Comparison of ENCODE assay signal across 27 cellular contexts in the genomic region with DNA sequence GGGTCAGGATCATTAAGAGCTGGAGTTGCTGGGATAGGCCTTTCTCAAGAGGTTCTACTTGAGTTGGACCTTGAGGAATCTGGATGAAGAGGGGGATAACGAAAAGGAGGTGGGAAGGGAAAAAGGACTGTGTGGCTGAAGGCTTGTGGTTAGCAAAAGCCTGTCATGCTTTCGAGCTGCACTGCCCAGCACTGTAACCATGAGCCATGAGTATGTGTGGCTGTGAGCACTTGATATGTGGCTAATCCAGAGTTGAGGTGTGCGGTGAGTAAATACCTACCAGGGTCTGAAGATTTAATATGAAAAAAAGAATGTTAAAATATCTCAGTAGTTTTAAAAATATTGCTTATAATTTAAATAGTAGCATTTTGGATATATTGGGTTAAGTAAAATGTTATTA. TPM values are rescaled to one million over a fixed set of nuclear protein-coding genes. Genes with fewer than 3 reads are reported as not detected.
A peak's percentile ranks its signal among the peaks of the same experiment; 100 is the strongest.
DNase-seq lines count a peak whose midpoint lies in the region; ATAC-seq and TF ChIP-seq lines count a peak whose summit lies in the region.
"Had no signal": no experiment of that assay in that cellular context is flagged by ENCODE, and none has a peak within 500 bp of the region (broad histone marks: within the 10 kb centered on the region; RNA-seq: fewer than 3 reads in every experiment).

No MANE protein-coding gene starts in this region.

- H3K4me1 ChIP-seq in Caco-2: peaks cover 30% of the 10 kb centered on the region

- H3K27ac Mint-ChIP-seq in Caco-2 (ENCODE audit: unreplicated experiment): peak overlapping the region; percentile 72
- H3K27ac Mint-ChIP-seq in T-helper 17 cell: peak overlapping the region; percentile 68
- H3K27ac Mint-ChIP-seq in central memory CD8-positive, alpha-beta T cell (ENCODE audit: low read depth): peak overlapping the region; percentile 70
- H3K27ac Mint-ChIP-seq in nephron progenitor cell: peak overlapping the region; percentile 74
- H3K27ac Mint-ChIP-seq: activated CD8-positive, alpha-beta T cell treated with anti-CD3 and anti-CD28 coated beads, Interleukin-2, amount 10 ng/mL, durations not matched to agents 7 days and 5 days; activated naive CD4-positive, alpha-beta T cell treated with anti-CD3 and anti-CD28 coated beads, Interleukin-2, amount 10 ng/mL, durations not matched to agents 7 days and 5 days; memory B cell had no signal

- DNase-seq in Caco-2 (no peak), T-helper 17 cell (no peak), nephron progenitor cell (no peak), NCI-H1694 (lab: John Stamatoyannopoulos, UW) (no peak), hippocampal formation (lab: John Stamatoyannopoulos, UW) (no peak)
- no peak for DNase-seq in central memory CD8-positive, alpha-beta T cell (ENCODE audit: low spot score in 2 of 2)
- DNase-seq: activated CD8-positive, alpha-beta T cell treated with anti-CD3 and anti-CD28 coated beads, Interleukin-2, amount 10 ng/mL, durations not matched to agents 7 days and 5 days; activated naive CD4-positive, alpha-beta T cell treated with anti-CD3 and anti-CD28 coated beads, Interleukin-2, amount 10 ng/mL, durations not matched to agents 7 days and 5 days; activated T-cell treated with anti-CD3 and anti-CD28 coated beads for 4 hours; dermis blood vessel endothelial cell; KBM-7; left cardiac atrium; NCI-H1436; NCI-H510A; occipital lobe; PC-3; Right ventricle myocardium superior; stimulated activated CD4-positive, alpha-beta T cell treated with anti-CD3 and anti-CD28 coated beads, Interleukin-12 subunit alpha, Interleukin-12 subunit beta, amount 100 ng/mL, for 4 hours; stimulated activated CD4-positive, alpha-beta T cell treated with anti-CD3 and anti-CD28 coated beads, Interleukin-4, amount 100 ng/mL, for 24 hours; stimulated activated naive CD4-positive, alpha-beta T cell treated with Interleukin-2 at 50 U/mL for 16 hours; T1000 had no signal

- no TSS peak for BruUV-seq in Caco-2 (replicated peaks; lab: Mats Ljungman, UMichigan)

- intact Hi-C loops in Caco-2 (cut with micrococcal nuclease; ENCODE audit: unreplicated experiment): no loop called here

- ATAC-seq in T-helper 17 cell: no peak
- ATAC-seq in central memory CD8-positive, alpha-beta T cell (replicated peaks; ENCODE audit: extremely low read depth, poor library complexity, severe bottlenecking): no peak
- ATAC-seq in GM21619 (IDR thresholded peaks at IDR 0.05; ENCODE audit: unreplicated experiment): no peak
- no peak for ATAC-seq in GM21381 (IDR thresholded peaks at IDR 0.05; ENCODE audit: unreplicated experiment)
- ATAC-seq: activated CD8-positive, alpha-beta T cell treated with anti-CD3 and anti-CD28 coated beads, Interleukin-2, amount 10 ng/mL, durations not matched to agents 7 days and 5 days; left cardiac atrium; PC-3 had no signal

- no peak for TF ChIP-seq CTCF in Caco-2 (IDR thresholded peaks at IDR 0.05; ENCODE audit: insufficient read depth in 1 of 2, low read depth in 1 of 2, low read length in 1 of 2, severe bottlenecking in 1 of 2, unreplicated experiment in 1 of 2)
- TF ChIP-seq CTCF in nephron progenitor cell (IDR thresholded peaks at IDR 0.05): no peak

- peaks cover 62% of the 10 kb centered on the region for H3K36me3 Mint-ChIP-seq in Caco-2 (ENCODE audit: insufficient read depth, unreplicated experiment)
- peaks cover 6% of the 10 kb centered on the region for H3K36me3 Mint-ChIP-seq in T-helper 17 cell (ENCODE audit: low read depth)
- H3K36me3 Mint-ChIP-seq in central memory CD8-positive, alpha-beta T cell (ENCODE audit: insufficient read depth): peaks cover 36% of the 10 kb centered on the region
- H3K36me3 Mint-ChIP-seq in nephron progenitor cell (ENCODE audit: low read depth): peaks cover 49% of the 10 kb centered on the region

- H3K4me3 ChIP-seq in Caco-2 (ENCODE audit: low read depth, low read length): no peak overlapping the region
- H3K4me3 ChIP-seq: BLaER1, cardiac muscle cell had no signal

- H3K9me3 Mint-ChIP-seq in Caco-2 (ENCODE audit: unreplicated experiment): no peaks in the 10 kb centered on the region
- H3K9me3 Mint-ChIP-seq in central memory CD8-positive, alpha-beta T cell: no peaks in the 10 kb centered on the region
- no peaks in the 10 kb centered on the region for H3K9me3 Mint-ChIP-seq in nephron progenitor cell
- H3K9me3 Mint-ChIP-seq: activated naive CD4-positive, alpha-beta T cell treated with anti-CD3 and anti-CD28 coated beads, Interleukin-2, amount 10 ng/mL, durations not matched to agents 7 days and 5 days; memory B cell had no signal

- H3K27me3 Mint-ChIP-seq in Caco-2 (ENCODE audit: insufficient read depth, unreplicated experiment) (no peaks in the 10 kb centered on the region), T-helper 17 cell (no peaks in the 10 kb centered on the region), nephron progenitor cell (ENCODE audit: low read depth, poor library complexity) (no peaks in the 10 kb centered on the region)
- H3K27me3 Mint-ChIP-seq in central memory CD8-positive, alpha-beta T cell: no peaks in the 10 kb centered on the region
- H3K27me3 Mint-ChIP-seq: activated naive CD4-positive, alpha-beta T cell treated with anti-CD3 and anti-CD28 coated beads, Interleukin-2, amount 10 ng/mL, durations not matched to agents 7 days and 5 days; memory B cell had no signal

- H3K27me3 ChIP-seq in Caco-2 (replicated peaks; ENCODE audit: control insufficient read depth, insufficient read depth, low read length): no peaks in the 10 kb centered on the region
- H3K27me3 ChIP-seq: BLaER1, cardiac muscle cell had no signal

- CTCF ChIA-PET in Caco-2 (lab: Charles Lee): no interaction called here

- POLR2A ChIA-PET in Caco-2 (lab: Charles Lee): no interaction called here

- H3K4me3 Mint-ChIP-seq in Caco-2 (ENCODE audit: unreplicated experiment) (no peak overlapping the region), T-helper 17 cell (no peak overlapping the region), nephron progenitor cell (no peak overlapping the region)
- H3K4me3 Mint-ChIP-seq in central memory CD8-positive, alpha-beta T cell: no peak overlapping the region
- H3K4me3 Mint-ChIP-seq: activated CD8-positive, alpha-beta T cell treated with anti-CD3 and anti-CD28 coated beads, Interleukin-2, amount 10 ng/mL, durations not matched to agents 7 days and 5 days; activated naive CD4-positive, alpha-beta T cell treated with anti-CD3 and anti-CD28 coated beads, Interleukin-2, amount 10 ng/mL, durations not matched to agents 7 days and 5 days; memory B cell had no signal

- H3K9me3 ChIP-seq in Caco-2 (no peaks in the 10 kb centered on the region), T-helper 17 cell (ENCODE audit: control insufficient read depth, low read length, poor library complexity, severe bottlenecking) (no peaks in the 10 kb centered on the region)
- H3K9me3 ChIP-seq: BLaER1, thoracic aorta had no signal

- peaks cover 40% of the 10 kb centered on the region for H3K4me1 Mint-ChIP-seq in Caco-2 (ENCODE audit: low read depth, unreplicated experiment)
- H3K4me1 Mint-ChIP-seq in T-helper 17 cell: peaks cover 29% of the 10 kb centered on the region
- H3K4me1 Mint-ChIP-seq in central memory CD8-positive, alpha-beta T cell: peaks cover 49% of the 10 kb centered on the region
- peaks cover 27% of the 10 kb centered on the region for H3K4me1 Mint-ChIP-seq in nephron progenitor cell

- no peaks in the 10 kb centered on the region for H3K36me3 ChIP-seq in Caco-2 (ENCODE audit: control insufficient read depth, insufficient read depth, low read length)

RNA-seq across cellular contexts. Expression of gene TMEM165, which starts 11.4 kb away (rescaled TPM):
- 90.4 and 91.9 TPM in 2 replicates for total RNA-seq in Caco-2 (2022)
- 10 to 100 TPM; 49.7 to 58.8 TPM for total RNA-seq in T-helper 17 cell
